ENCODE assay signal across 23 cellular contexts in the genomic region with DNA sequence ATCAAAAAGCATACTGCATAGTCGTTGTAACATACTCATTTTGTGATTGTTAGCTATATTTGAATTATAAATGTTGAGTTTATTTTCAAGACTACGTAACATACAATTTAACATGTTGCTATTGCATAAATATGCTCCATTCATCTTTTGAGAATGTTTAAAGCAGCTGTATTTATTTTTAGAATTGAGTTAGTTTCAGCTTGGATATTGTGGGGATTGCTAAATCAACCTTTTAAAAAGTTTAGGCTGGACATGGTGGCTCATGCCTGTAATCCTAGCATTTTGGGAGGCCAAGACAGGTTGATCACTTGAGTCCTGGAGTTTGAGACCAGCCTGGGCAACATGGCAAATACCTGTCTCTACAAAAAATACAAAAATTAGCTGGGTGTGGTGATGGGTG.
"Had no signal": no experiment of that assay in that cellular context is flagged by ENCODE, and none has a peak within 500 bp of the region (broad histone marks: within the 10 kb centered on the region; RNA-seq: fewer than 3 reads in every experiment).

No MANE protein-coding gene starts in this region.

- H3K27me3 ChIP-seq: MG63 had no signal

- ATAC-seq: activated CD8-positive, alpha-beta memory T cell treated with anti-CD3 and anti-CD28 coated beads, Interleukin-2, amount 10 ng/mL, durations not matched to agents 7 days and 5 days; activated naive CD4-positive, alpha-beta T cell treated with anti-CD3 and anti-CD28 coated beads, Interleukin-2, amount 50 U/mL, for 72 hours; activated naive CD8-positive, alpha-beta T cell treated with anti-CD3 and anti-CD28 coated beads, Interleukin-2, amount 50 U/mL, for 24 hours; activated T-cell treated with anti-CD3 and anti-CD28 coated beads, Interleukin-2, amount 50 U/mL, for 4 hours; WTC11 had no signal

- DNase-seq: activated CD4-positive, alpha-beta T cell treated with anti-CD3 and anti-CD28 coated beads for 48 hours; activated CD4-positive, alpha-beta T cell treated with anti-CD3 and anti-CD28 coated beads, Interleukin-2, amount 50 U/mL, for 48 hours; activated CD4-positive, CD25-positive, alpha-beta regulatory T cell treated with anti-CD3 and anti-CD28 coated beads, Interleukin-2, amount 50 U/mL, for 72 hours; activated CD8-positive, alpha-beta memory T cell treated with anti-CD3 and anti-CD28 coated beads, Interleukin-2, amount 10 ng/mL, durations not matched to agents 7 days and 5 days; activated effector memory CD4-positive, alpha-beta T cell treated with anti-CD3 and anti-CD28 coated beads, Interleukin-2, amount 50 U/mL, for 16 hours; activated naive CD4-positive, alpha-beta T cell treated with Interleukin-2 at 50 U/mL for 16 hours; activated naive CD8-positive, alpha-beta T cell treated with anti-CD3 and anti-CD28 coated beads, Interleukin-2, amount 50 U/mL, for 24 hours; activated T-cell treated with anti-CD3 and anti-CD28 coated beads, Interleukin-2, amount 50 U/mL, for 4 hours; amygdala; MG63; MV-4-11; NCI-H1092 treated with DMSO at 0.1 percent for 48 hours; NCI-H1417 treated with DMSO at 0.1 percent for 48 hours; NCI-H1694; NCI-H2029; NCI-H345; NCI-H524; PC-9; SHP77 treated with DMSO at 0.1 percent for 48 hours; T-helper 9 cell had no signal

- H2AFZ ChIP-seq: PC-9 had no signal

- H3K4me2 ChIP-seq: KMS-11, PC-9 had no signal

- H3K9ac ChIP-seq: KMS-11 had no signal

- H3K4me3 ChIP-seq: MG63, PC-9 had no signal

- H3K27ac ChIP-seq: KMS-11, PC-9 had no signal
